Comparison of ENCODE assay signal across 8 cellular contexts in genomic region chr1:89780721-89781120, GRCh38. TPM values are rescaled to one million over a fixed set of nuclear protein-coding genes. Genes with fewer than 3 reads are reported as not detected.
DNase-seq lines count a peak whose midpoint lies in the region; ATAC-seq and FAIRE-seq lines count a peak whose summit lies in the region.

No MANE protein-coding gene starts in this region.

- H3K27ac Mint-ChIP-seq in effector memory CD8-positive, alpha-beta T cell: peak overlapping the region in 1 of 2 donors; percentile 49

- no peak overlapping the region for H3K27ac ChIP-seq in small intestine (ENCODE audit: low read depth in 1 of 2, low read length in 1 of 2)

- FAIRE-seq in small intestine (lab: Jason Lieb, UNC): no peak

- H3K9me3 Mint-ChIP-seq in effector memory CD8-positive, alpha-beta T cell: no peaks in the 10 kb centered on the region

- 84 to 94% (median 85%) methylated on average over 2 of the region's 2 CpGs for WGBS in small intestine, 3 donors

- no peak overlapping the region for H3K4me3 Mint-ChIP-seq in effector memory CD8-positive, alpha-beta T cell

- H3K27me3 ChIP-seq in small intestine (ENCODE audit: control insufficient read depth in 2 of 2, insufficient read depth in 2 of 2, low read length in 2 of 2): no peaks in the 10 kb centered on the region

- H3K9me3 ChIP-seq in small intestine (ENCODE audit: control insufficient read depth, low read depth): no peaks in the 10 kb centered on the region

- no peak overlapping the region for H3K4me3 ChIP-seq in small intestine (ENCODE audit: low read depth in 1 of 2, low read length in 2 of 2)

- H3K36me3 ChIP-seq in small intestine (ENCODE audit: control insufficient read depth in 2 of 2, insufficient read depth in 2 of 2, low read length in 2 of 2): no peaks in the 10 kb centered on the region

- no peaks in the 10 kb centered on the region for H3K4me1 ChIP-seq in small intestine (ENCODE audit: control insufficient read depth in 2 of 2, insufficient read depth in 1 of 2, low read depth in 1 of 2, low read length in 1 of 2)

- H3K36me3 Mint-ChIP-seq in effector memory CD8-positive, alpha-beta T cell (ENCODE audit: insufficient read depth): peaks cover 3% of the 10 kb centered on the region

- H3K27me3 Mint-ChIP-seq in effector memory CD8-positive, alpha-beta T cell: peaks cover 6 to 15% of the 10 kb centered on the region in 2 donors

- peak; percentile 70 for ATAC-seq in effector memory CD8-positive, alpha-beta T cell (replicated peaks)
- ATAC-seq in GM18909 (IDR thresholded peaks at IDR 0.05; ENCODE audit: poor library complexity, unreplicated experiment) (no peak), HG02885 (IDR thresholded peaks at IDR 0.05; ENCODE audit: poor library complexity, unreplicated experiment) (no peak)

- DNase-seq in DMS 273 treated with DMSO at 0.1 percent for 48 hours (lab: John Stamatoyannopoulos, UW) (peak; percentile 41), HCEC 1CT (peak; percentile 65), OCI-M1 (lab: John Stamatoyannopoulos, UW) (peak; percentile 65), small intestine (peak; percentile 15), GOT3 (lab: John Stamatoyannopoulos, UW) (no peak)
- DNase-seq in effector memory CD8-positive, alpha-beta T cell: no peak

- peaks cover 12 to 15% of the 10 kb centered on the region in 2 donors for H3K4me1 Mint-ChIP-seq in effector memory CD8-positive, alpha-beta T cell (ENCODE audit: low read depth in 2 of 2)

RNA-seq across cellular contexts. Expression of gene LRRC8D, which starts 40.1 kb away (rescaled TPM):
- 10 to 100 TPM; 13.0 to 22.1 (median 18.3) TPM for polyA plus RNA-seq in small intestine

Comparison
In these comparisons a context has a peak if more than half of its experiments do, and no peak if none do; other contexts are left out.
1. DNase-seq: peak in DMS 273 treated with DMSO at 0.1 percent for 48 hours (single experiment), HCEC 1CT (single experiment), OCI-M1 (single experiment) and small intestine (single experiment); none in effector memory CD8-positive, alpha-beta T cell (0 of 3) and GOT3 (single experiment).